1 cellular context compared by ENCODE assay signal in genomic region chr17:57899391-57899790, GRCh38.
TF ChIP-seq lines count a peak whose summit lies in the region.

No MANE protein-coding gene starts in this region.

TF ChIP-seq in IMR-90, 13 proteins besides CTCF, POLR2A, EP300 and RAD21:
- TF ChIP-seq MAFK (IDR thresholded peaks at IDR 0.05; ENCODE audit: low read depth, low read length) = no peak
- no peak; the same call in 1 of the 2 replicates for TF ChIP-seq BHLHE40 (IDR thresholded peaks at IDR 0.05; ENCODE audit: low read depth, low read length)
- TF ChIP-seq CEBPB (IDR thresholded peaks at IDR 0.05; ENCODE audit: low read depth, low read length) = no peak
- TF ChIP-seq CHD1 (IDR thresholded peaks at IDR 0.05; ENCODE audit: low read depth, low read length) = no peak
- no peak for TF ChIP-seq FOS (IDR thresholded peaks at IDR 0.05; ENCODE audit: low read depth, low read length)
- TF ChIP-seq, protein P1, sequence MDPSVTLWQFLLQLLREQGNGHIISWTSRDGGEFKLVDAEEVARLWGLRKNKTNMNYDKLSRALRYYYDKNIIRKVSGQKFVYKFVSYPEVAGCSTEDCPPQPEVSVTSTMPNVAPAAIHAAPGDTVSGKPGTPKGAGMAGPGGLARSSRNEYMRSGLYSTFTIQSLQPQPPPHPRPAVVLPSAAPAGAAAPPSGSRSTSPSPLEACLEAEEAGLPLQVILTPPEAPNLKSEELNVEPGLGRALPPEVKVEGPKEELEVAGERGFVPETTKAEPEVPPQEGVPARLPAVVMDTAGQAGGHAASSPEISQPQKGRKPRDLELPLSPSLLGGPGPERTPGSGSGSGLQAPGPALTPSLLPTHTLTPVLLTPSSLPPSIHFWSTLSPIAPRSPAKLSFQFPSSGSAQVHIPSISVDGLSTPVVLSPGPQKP (IDR thresholded peaks at IDR 0.05; ENCODE audit: borderline replicate concordance, low read depth, low read length) = no peak
- TF ChIP-seq MAZ (IDR thresholded peaks at IDR 0.05; ENCODE audit: borderline replicate concordance, low read depth, low read length) = no peak
- TF ChIP-seq USF2 (IDR thresholded peaks at IDR 0.05; ENCODE audit: low read depth, low read length) = no peak
- TF ChIP-seq NFE2L2 (IDR thresholded peaks at IDR 0.05; ENCODE audit: low read depth, low read length) = no peak
- TF ChIP-seq MXI1 (IDR thresholded peaks at IDR 0.05; ENCODE audit: borderline replicate concordance, low read depth, low read length) = no peak
- no peak for TF ChIP-seq RCOR1 (IDR thresholded peaks at IDR 0.05; ENCODE audit: insufficient replicate concordance, low read length)
- TF ChIP-seq SMC3 (IDR thresholded peaks at IDR 0.05; ENCODE audit: low read depth, low read length) = no peak
- no peak for TF ChIP-seq RFX5 (IDR thresholded peaks at IDR 0.05; ENCODE audit: low read depth, low read length)
